10 cellular contexts compared by ENCODE assay signal in genomic region chr2:61898810-61899209, GRCh38. TPM values are rescaled to one million over a fixed set of nuclear protein-coding genes. Genes with fewer than 3 reads are reported as not detected.
DNase-seq lines count a peak whose midpoint lies in the region; ATAC-seq, FAIRE-seq and TF ChIP-seq lines count a peak whose summit lies in the region.
"Had no signal": no experiment of that assay in that cellular context is flagged by ENCODE, and none has a peak within 500 bp of the region (broad histone marks: within the 10 kb centered on the region; RNA-seq: fewer than 3 reads in every experiment).

No MANE protein-coding gene starts in this region.

- POLR2A ChIA-PET in GM12878 (lab: Charles Lee) = interaction anchor here (1.0 kb wide), 1 partner anchor 898 kb away, joined by 3 read pairs; no protein-coding TSS in a partner anchor

- H3K27ac ChIP-seq in GM12878 (ENCODE audit: control insufficient read depth, insufficient read depth) (no peak overlapping the region), pancreas (no peak overlapping the region)

- BruUV-seq in GM12878 (replicated peaks; lab: Mats Ljungman, UMichigan) = no TSS peak

- H3K36me3 ChIP-seq in GM12878 (ENCODE audit: control insufficient read depth in 2 of 2, insufficient read depth in 2 of 2, low read length in 1 of 2) = no peaks in the 10 kb centered on the region
- H3K36me3 ChIP-seq in pancreas = no peaks in the 10 kb centered on the region

- 39% methylated on average over 2 of the region's 2 CpGs for WGBS in GM12878 (ENCODE audit: insufficient coverage, insufficient replicate concordance, low lambda C conversion rate, missing lambda C conversion rate)
- WGBS in pancreas, 2 donors = 13 to 19% methylated on average over 2 of the region's 2 CpGs

- no peak overlapping the region for H2AFZ ChIP-seq in GM12878 (ENCODE audit: control insufficient read depth, low read depth, low read length)

- no peaks in the 10 kb centered on the region for H4K20me1 ChIP-seq in GM12878 (ENCODE audit: control insufficient read depth, insufficient read depth)

- H3K4me3 Mint-ChIP-seq in activated CD8-positive, alpha-beta memory T cell treated with anti-CD3 and anti-CD28 coated beads, Interleukin-2, amount 10 ng/mL, durations not matched to agents 7 days and 5 days = no peak overlapping the region

- H3K9ac ChIP-seq in GM12878 (ENCODE audit: control insufficient read depth, insufficient read depth, low read length) = no peak overlapping the region

- RAD21 ChIA-PET in GM12878 (lab: Charles Lee; ENCODE audit: unreplicated experiment) = interaction anchor here (0.6 to 1.2 kb wide), 4 partner anchors 14 to 1115 kb away, joined by 3 read pairs; no protein-coding TSS in a partner anchor

- no peak for FAIRE-seq in GM12878 (lab: Jason Lieb, UNC)
- no peak for FAIRE-seq in pancreas (lab: Jason Lieb, UNC)

- intact Hi-C loops in GM12878 (cut with micrococcal nuclease; ENCODE audit: unreplicated experiment) (no loop called here), pancreas (cut with DNase I) (no loop called here)

- ATAC-seq in GM12878 = peak; percentile 84
- peak in 3 of 4 donors; percentile 47 to 74 (median 64) for ATAC-seq in pancreas
- no peak for ATAC-seq in activated CD8-positive, alpha-beta memory T cell treated with anti-CD3 and anti-CD28 coated beads, Interleukin-2, amount 10 ng/mL, durations not matched to agents 7 days and 5 days
- no peak for ATAC-seq in HG02840 (IDR thresholded peaks at IDR 0.05; ENCODE audit: low FRiP score, unreplicated experiment)
- ATAC-seq: left cardiac atrium had no signal

- SMC1A ChIA-PET in GM12878 (lab: Charles Lee; ENCODE audit: uncharacterized antibody, unreplicated experiment) = interaction anchor here (0.9 to 1.8 kb wide), 2 partner anchors 22 to 228 kb away, joined by 3 to 6 read pairs; no protein-coding TSS in a partner anchor

- no peaks in the 10 kb centered on the region for H3K36me3 Mint-ChIP-seq in activated CD8-positive, alpha-beta memory T cell treated with anti-CD3 and anti-CD28 coated beads, Interleukin-2, amount 10 ng/mL, durations not matched to agents 7 days and 5 days

- H3K9me3 ChIP-seq in GM12878 (replicated peaks; ENCODE audit: control insufficient read depth, insufficient read depth, low read length) (no peaks in the 10 kb centered on the region), pancreas (no peaks in the 10 kb centered on the region)

- TF ChIP-seq RAD21 in Ishikawa (IDR thresholded peaks at IDR 0.05; ENCODE audit: low read depth) (peak; percentile 56), GM12878 (IDR thresholded peaks at IDR 0.05; ENCODE audit: insufficient read depth, low read depth, low read length) (peak; percentile 71)

- H3K4me1 Mint-ChIP-seq in activated CD8-positive, alpha-beta memory T cell treated with anti-CD3 and anti-CD28 coated beads, Interleukin-2, amount 10 ng/mL, durations not matched to agents 7 days and 5 days = no peaks in the 10 kb centered on the region

- DNase-seq in NCI-H510A treated with DMSO at 0.1 percent for 48 hours (lab: John Stamatoyannopoulos, UW) (peak; percentile 4), NCI-H510A (lab: John Stamatoyannopoulos, UW) (no peak), GM12878 (ENCODE audit: low read depth, low spot score) (no peak), pancreas (no peak), 8988T (no peak)
- DNase-seq in activated CD8-positive, alpha-beta memory T cell treated with anti-CD3 and anti-CD28 coated beads, Interleukin-2, amount 10 ng/mL, durations not matched to agents 7 days and 5 days = no peak
- DNase-seq: left cardiac atrium; stimulated activated CD8-positive, alpha-beta memory T cell treated with anti-CD3 and anti-CD28 coated beads, Interleukin-4, amount 100 ng/mL, for 48 hours had no signal

- H3K4me3 ChIP-seq in GM12878 (no peak overlapping the region), pancreas (no peak overlapping the region)

- no peaks in the 10 kb centered on the region for H3K9me3 Mint-ChIP-seq in activated CD8-positive, alpha-beta memory T cell treated with anti-CD3 and anti-CD28 coated beads, Interleukin-2, amount 10 ng/mL, durations not matched to agents 7 days and 5 days (ENCODE audit: low read depth)

- in situ Hi-C loops in GM12878 (cut with MboI) = no loop called here

- TF ChIP-seq CTCF in GM12878 (IDR thresholded peaks at IDR 0.05 in 2 of 3, conservative IDR thresholded peaks at IDR 0.05 in 1 of 3; ENCODE audit: control insufficient read depth in 2 of 3, extremely low read depth in 1 of 3, insufficient read depth in 1 of 3, low read depth in 3 of 3, low read length in 3 of 3) (peak; percentile 66 to 75 (median 67)), pancreas (IDR thresholded peaks at IDR 0.05) (no peak)

- CTCF ChIA-PET in GM12878 (lab: Yijun Ruan, JAX) = interaction anchor here (0.7 to 2.3 kb wide), 6 partner anchors 20 to 1191 kb away, joined by 3 to 7 read pairs (median 4); no protein-coding TSS in a partner anchor
- CTCF ChIA-PET in activated CD8-positive, alpha-beta memory T cell treated with anti-CD3 and anti-CD28 coated beads, Interleukin-2, amount 10 ng/mL, durations not matched to agents 7 days and 5 days (lab: Charles Lee) = interaction anchor here (0.7 to 1.0 kb wide), 3 partner anchors 13 to 901 kb away, joined by 3 read pairs; no protein-coding TSS in a partner anchor

- no peak for TF ChIP-seq POLR2A in GM12878 (IDR thresholded peaks at IDR 0.05; ENCODE audit: low read depth, low read length)

- no peak overlapping the region for H3K4me2 ChIP-seq in GM12878 (ENCODE audit: control insufficient read depth, insufficient read depth)

- H3K27ac Mint-ChIP-seq in activated CD8-positive, alpha-beta memory T cell treated with anti-CD3 and anti-CD28 coated beads, Interleukin-2, amount 10 ng/mL, durations not matched to agents 7 days and 5 days = no peak overlapping the region

- TF ChIP-seq EP300 in Ishikawa (IDR thresholded peaks at IDR 0.05; ENCODE audit: borderline replicate concordance) (no peak), GM12878 (IDR thresholded peaks at IDR 0.05; ENCODE audit: borderline replicate concordance in 1 of 2, control insufficient read depth in 1 of 2, low read depth in 2 of 2, low read length in 2 of 2) (no peak)

- H3K4me1 ChIP-seq in GM12878 (ENCODE audit: control insufficient read depth, insufficient read depth, low read length) (no peaks in the 10 kb centered on the region), pancreas (no peaks in the 10 kb centered on the region)

- no peaks in the 10 kb centered on the region for H3K27me3 Mint-ChIP-seq in activated CD8-positive, alpha-beta memory T cell treated with anti-CD3 and anti-CD28 coated beads, Interleukin-2, amount 10 ng/mL, durations not matched to agents 7 days and 5 days

- no peaks in the 10 kb centered on the region for H3K79me2 ChIP-seq in GM12878 (ENCODE audit: control insufficient read depth, insufficient read depth, low read length)

- H3K27me3 ChIP-seq in GM12878 (replicated peaks in 1 of 2; ENCODE audit: control insufficient read depth in 2 of 2, insufficient read depth in 2 of 2, low read length in 1 of 2) (no peaks in the 10 kb centered on the region), pancreas (no peaks in the 10 kb centered on the region)

RNA-seq across cellular contexts. Expression of gene COMMD1, which starts 6.7 kb away (rescaled TPM):
- total RNA-seq in GM12878 (2013; cell fraction: nucleolus; rRNA removed) = 72.5 and 75.3 TPM in 2 replicates
- total RNA-seq in GM12878 (2014; rRNA removed) (39.7 and 42.8 TPM in 2 replicates), GM12878 (2014; rRNA removed; fragmentation: Illumina TruSeq; extraction: Trizol) (50.3 and 52.4 TPM in 2 replicates), GM12878 (2021) (40.8 and 48.2 TPM in 2 replicates), pancreas (10 to 100 TPM in 5 of 6 donors, 1 to 10 TPM in 1; 9.3 to 21.1 (median 14.3) TPM)
- 150 TPM for polyA plus RNA-seq in GM12878 (2011; ENCODE audit: low read depth)
- polyA plus RNA-seq in GM12878 (2011; rRNA removed) (53.3 and 54.9 TPM in 2 replicates), GM12878 (2014; fragmentation: Illumina TruSeq; extraction: Trizol) (50.2 and 51.0 TPM in 2 replicates), GM12878 (2014; fragmentation: Nextera tagmentation; extraction: Ambion mirVana) (100 to 1,000 TPM; 190 to 210 TPM), GM12878 (2014; rRNA removed) (45.9 and 54.1 TPM in 2 replicates), GM12878 (2016; fragmentation: Nextera tagmentation; extraction: Ambion mirVana) (10 to 100 TPM; 94.3 to 99.4 TPM), pancreas (10 to 100 TPM; 17.4 to 27.0 TPM)
- 40.1 and 42.1 TPM in 2 replicates for polyA plus RNA-seq in GM12878 (2011; cell fraction: cytosol; rRNA removed)
- polyA plus RNA-seq in GM12878 (2011; cell fraction: nucleus; rRNA removed) = 22.2 and 25.7 TPM in 2 replicates
- 50.4 and 85.0 TPM in 2 replicates for polyA plus RNA-seq in GM12878 (2012)
- 21.6 and 25.3 TPM in 2 replicates for polyA minus RNA-seq in GM12878 (2011; rRNA and poly(A)+ RNA removed)
- polyA minus RNA-seq in GM12878 (2011; cell fraction: cytosol; rRNA and poly(A)+ RNA removed) = 9.1 and 10.6 TPM in 2 replicates
- 15.7 and 23.7 TPM in 2 replicates for polyA minus RNA-seq in GM12878 (2011; cell fraction: nucleus; rRNA and poly(A)+ RNA removed)
- 10 to 100 TPM; 27.4 to 33.0 TPM for total RNA-seq in activated CD8-positive, alpha-beta memory T cell treated with anti-CD3 and anti-CD28 coated beads, Interleukin-2, amount 10 ng/mL, durations not matched to agents 7 days and 5 days

RNA-seq across cellular contexts. Expression of gene CCT4, which starts 10.4 kb away (rescaled TPM):
- total RNA-seq in GM12878 (2013; cell fraction: nucleolus; rRNA removed) = 43.5 and 47.2 TPM in 2 replicates
- total RNA-seq in GM12878 (2014; rRNA removed) (224 and 233 TPM in 2 replicates), GM12878 (2014; rRNA removed; fragmentation: Illumina TruSeq; extraction: Trizol) (241 TPM in 2 replicates), GM12878 (2021) (246 TPM in 2 replicates), pancreas (100 to 1,000 TPM in 1 of 6 donors, 10 to 100 TPM in 5; 60.0 to 101 (median 77.1) TPM)
- 108 TPM for polyA plus RNA-seq in GM12878 (2011; ENCODE audit: low read depth)
- polyA plus RNA-seq in GM12878 (2011; rRNA removed) (190 and 302 TPM in 2 replicates), GM12878 (2014; fragmentation: Illumina TruSeq; extraction: Trizol) (199 and 227 TPM in 2 replicates), GM12878 (2014; fragmentation: Nextera tagmentation; extraction: Ambion mirVana) (100 to 1,000 TPM in 1 of 2 experiments, 10 to 100 TPM in 1; 76.6 to 179 TPM), GM12878 (2014; rRNA removed) (179 and 192 TPM in 2 replicates), GM12878 (2016; fragmentation: Nextera tagmentation; extraction: Ambion mirVana) (100 to 1,000 TPM; 306 to 320 TPM), pancreas (10 to 100 TPM; 24.6 to 44.8 TPM)
- polyA plus RNA-seq in GM12878 (2011; cell fraction: cytosol; rRNA removed) = 103 and 116 TPM in 2 replicates
- 69.1 and 93.2 TPM in 2 replicates for polyA plus RNA-seq in GM12878 (2011; cell fraction: nucleus; rRNA removed)
- 148 and 149 TPM in 2 replicates for polyA plus RNA-seq in GM12878 (2012)
- 113 and 124 TPM in 2 replicates for polyA minus RNA-seq in GM12878 (2011; rRNA and poly(A)+ RNA removed)
- polyA minus RNA-seq in GM12878 (2011; cell fraction: cytosol; rRNA and poly(A)+ RNA removed) = 76.3 and 96.6 TPM in 2 replicates
- 36.1 and 52.0 TPM in 2 replicates for polyA minus RNA-seq in GM12878 (2011; cell fraction: nucleus; rRNA and poly(A)+ RNA removed)
- 100 to 1,000 TPM; 170 to 245 TPM for total RNA-seq in activated CD8-positive, alpha-beta memory T cell treated with anti-CD3 and anti-CD28 coated beads, Interleukin-2, amount 10 ng/mL, durations not matched to agents 7 days and 5 days

RNA-seq across cellular contexts. Expression of gene FAM161A, which starts 45.0 kb away (rescaled TPM):
- 21.5 and 21.9 TPM in 2 replicates for total RNA-seq in GM12878 (2013; cell fraction: nucleolus; rRNA removed)
- 5.8 and 7.5 TPM in 2 replicates for total RNA-seq in GM12878 (2014; rRNA removed)
- total RNA-seq in GM12878 (2014; rRNA removed; fragmentation: Illumina TruSeq; extraction: Trizol) = 11.9 and 13.5 TPM in 2 replicates
- total RNA-seq in GM12878 (2021) = 6.9 and 7.0 TPM in 2 replicates
- 2.6 TPM for polyA plus RNA-seq in GM12878 (2011; ENCODE audit: low read depth)
- polyA plus RNA-seq in GM12878 (2011; rRNA removed) = 2.2 and 3.3 TPM in 2 replicates
- polyA plus RNA-seq in GM12878 (2011; cell fraction: cytosol; rRNA removed) = 0.84 and 0.88 TPM in 2 replicates
- polyA plus RNA-seq in GM12878 (2011; cell fraction: nucleus; rRNA removed) = 1.1 and 2.2 TPM in 2 replicates
- 4.6 and 5.4 TPM in 2 replicates for polyA plus RNA-seq in GM12878 (2012)
- 12.2 and 18.4 TPM in 2 replicates for polyA plus RNA-seq in GM12878 (2014; fragmentation: Illumina TruSeq; extraction: Trizol)
- polyA plus RNA-seq in GM12878 (2014; fragmentation: Nextera tagmentation; extraction: Ambion mirVana) = 1 to 10 TPM; 4.3 to 5.4 TPM
- 9.7 and 10.7 TPM in 2 replicates for polyA plus RNA-seq in GM12878 (2014; rRNA removed)
- polyA plus RNA-seq in GM12878 (2016; fragmentation: Nextera tagmentation; extraction: Ambion mirVana) = 10 to 100 TPM; 10.2 to 10.6 TPM
- 1.1 and 1.6 TPM in 2 replicates for polyA minus RNA-seq in GM12878 (2011; rRNA and poly(A)+ RNA removed)
- polyA minus RNA-seq in GM12878 (2011; cell fraction: cytosol; rRNA and poly(A)+ RNA removed) = 0.42 and 1.1 TPM in 2 replicates
- polyA minus RNA-seq in GM12878 (2011; cell fraction: nucleus; rRNA and poly(A)+ RNA removed) = 0.86 and 1.2 TPM in 2 replicates
- 1 to 10 TPM; 1.3 to 4.6 (median 2.5) TPM for total RNA-seq in pancreas
- 1 to 10 TPM; 1.9 to 5.0 TPM for polyA plus RNA-seq in pancreas
- total RNA-seq in activated CD8-positive, alpha-beta memory T cell treated with anti-CD3 and anti-CD28 coated beads, Interleukin-2, amount 10 ng/mL, durations not matched to agents 7 days and 5 days = 1 to 10 TPM; 4.8 TPM

Comparison
In these comparisons a context has a peak if more than half of its experiments do, and no peak if none do; other contexts are left out.
1. ATAC-seq: peak in GM12878 (single experiment) and pancreas (3 of 4); none in activated CD8-positive, alpha-beta memory T cell treated with anti-CD3 and anti-CD28 coated beads, Interleukin-2, amount 10 ng/mL, durations not matched to agents 7 days and 5 days (single experiment) and HG02840 (single experiment).
2. CTCF ChIP-seq: peak in GM12878 (3 of 3); none in pancreas (0 of 4).